In the genomic region with DNA sequence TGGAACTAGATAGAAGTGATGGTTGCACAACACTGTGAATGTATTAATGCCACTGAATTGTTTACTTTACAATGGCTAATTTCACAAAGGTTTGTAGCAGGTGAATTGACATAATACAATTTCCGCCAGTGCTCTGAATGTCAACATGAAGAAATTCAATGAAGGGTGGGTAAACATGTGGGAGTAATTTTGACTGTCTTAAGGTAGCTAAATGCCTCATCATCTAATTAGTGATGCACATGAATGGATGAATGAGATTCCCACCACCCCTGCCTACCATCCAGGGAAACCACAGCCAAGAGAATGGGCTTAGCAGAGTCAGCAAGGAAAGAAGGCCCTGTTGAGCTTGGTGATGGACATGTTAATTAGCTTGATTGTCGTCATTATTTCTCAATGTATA, we compare ENCODE assay signal across 22 cellular contexts.
DNase-seq lines count a peak whose midpoint lies in the region; ATAC-seq, FAIRE-seq and TF ChIP-seq lines count a peak whose summit lies in the region.
"Had no signal": no experiment of that assay in that cellular context is flagged by ENCODE, and none has a peak within 500 bp of the region (broad histone marks: within the 10 kb centered on the region; RNA-seq: fewer than 3 reads in every experiment).

No MANE protein-coding gene starts in this region.

- H3K27ac ChIP-seq in A549 (peak overlapping the region; percentile 87 to 88), RWPE2 (ENCODE audit: poor library complexity, severe bottlenecking) (peak overlapping the region; percentile 73), foreskin keratinocyte (no peak overlapping the region), brain microvascular endothelial cell (no peak overlapping the region)
- H3K27ac ChIP-seq: BLaER1 treated with 17β-estradiol and CSF1 and Interleukin-3, amounts not matched to agents 10 nM and 100 nM; coronary artery had no signal

- H3K4me1 ChIP-seq in A549 (peaks cover 73% of the 10 kb centered on the region), RWPE2 (ENCODE audit: insufficient read depth, poor library complexity, severe bottlenecking) (peaks cover 18% of the 10 kb centered on the region), foreskin keratinocyte (no peaks in the 10 kb centered on the region)

- CTCF ChIA-PET in A549 (lab: Yijun Ruan, JAX), result no interaction called here

- H3K36me3 ChIP-seq in RWPE2 (ENCODE audit: low read depth) (no peaks in the 10 kb centered on the region), brain microvascular endothelial cell (replicated peaks) (no peaks in the 10 kb centered on the region)
- H3K36me3 ChIP-seq: BLaER1 treated with 17β-estradiol and CSF1 and Interleukin-3, amounts not matched to agents 10 nM and 100 nM had no signal

- TF ChIP-seq CTCF in A549 (IDR thresholded peaks at IDR 0.05) (no peak), RWPE2 (IDR thresholded peaks at IDR 0.05; ENCODE audit: poor library complexity, severe bottlenecking) (no peak), foreskin keratinocyte (conservative IDR thresholded peaks at IDR 0.05) (no peak), brain microvascular endothelial cell (IDR thresholded peaks at IDR 0.05; ENCODE audit: low read depth, low read length, missing control alignments) (no peak)

- 93% methylated on average over 2 of the region's 2 CpGs for WGBS in A549 (ENCODE audit: missing lambda C conversion rate)

- H3K4me3 ChIP-seq in A549 (no peak overlapping the region), RWPE2 (ENCODE audit: severe bottlenecking) (no peak overlapping the region), brain microvascular endothelial cell (ENCODE audit: low read depth, low read length) (no peak overlapping the region)
- H3K4me3 ChIP-seq: BLaER1 treated with 17β-estradiol and CSF1 and Interleukin-3, amounts not matched to agents 10 nM and 100 nM; coronary artery; lung; skin epidermis had no signal

- POLR2A ChIA-PET in A549 (lab: Yijun Ruan, JAX), result no interaction called here

- H3K27me3 ChIP-seq in RWPE2 (ENCODE audit: insufficient read depth, poor library complexity, severe bottlenecking) (no peaks in the 10 kb centered on the region), foreskin keratinocyte (no peaks in the 10 kb centered on the region), brain microvascular endothelial cell (replicated peaks) (no peaks in the 10 kb centered on the region)
- H3K27me3 ChIP-seq: BLaER1 treated with 17β-estradiol and CSF1 and Interleukin-3, amounts not matched to agents 10 nM and 100 nM had no signal

- in situ Hi-C loops in brain microvascular endothelial cell (cut with HindIII; ENCODE audit: low pct_ligation_motif_present, low sequenced_read_pairs), result no loop called here

- no peak for FAIRE-seq in A549 (lab: Jason Lieb, UNC)
- FAIRE-seq: H54, kidney had no signal

- TF ChIP-seq RAD21 in A549 (conservative IDR thresholded peaks at IDR 0.05 in 1 of 2, IDR thresholded peaks at IDR 0.05 in 1 of 2), result no peak

- no peaks in the 10 kb centered on the region for H3K9me3 ChIP-seq in A549
- no peaks in the 10 kb centered on the region for H3K9me3 ChIP-seq in RWPE2 (ENCODE audit: severe bottlenecking)
- H3K9me3 ChIP-seq: BLaER1 treated with 17β-estradiol and CSF1 and Interleukin-3, amounts not matched to agents 10 nM and 100 nM had no signal

- H3K4me2 ChIP-seq in A549, result peak overlapping the region; percentile 63; the same call in 2 of the 3 replicates
- H3K4me2 ChIP-seq: BLaER1 treated with 17β-estradiol and CSF1 and Interleukin-3, amounts not matched to agents 10 nM and 100 nM had no signal

- no peak for TF ChIP-seq EP300 in A549 (IDR thresholded peaks at IDR 0.05)

- ATAC-seq in A549 (no peak), RWPE2 (ENCODE audit: low read depth) (no peak), HG03457 (IDR thresholded peaks at IDR 0.05; ENCODE audit: unreplicated experiment) (no peak), foreskin keratinocyte (no peak)
- ATAC-seq: activated T-cell treated with anti-CD3 and anti-CD28 coated beads, Interleukin-2, amount 50 U/mL, for 4 hours; stimulated activated memory B cell treated with anti-CD40 and anti-IgM and Interleukin-4, amounts not matched to agents 10 μg/mL and 1 μg/mL and 100 μg/mL, for 72 hours had no signal

- DNase-seq in A549 (ENCODE audit: low read depth in 1 of 2, low spot score in 1 of 2) (no peak), DMS79 treated with DMSO at 0.1 percent for 48 hours (lab: John Stamatoyannopoulos, UW) (peak; percentile 86), NCI-H2081 (lab: John Stamatoyannopoulos, UW) (peak; percentile 49 to 85), RWPE2 (ENCODE audit: low spot score) (no peak), foreskin keratinocyte (no peak), brain microvascular endothelial cell (no peak)
- no peak for DNase-seq in stimulated activated CD4-positive, alpha-beta T cell treated with anti-CD3 and anti-CD28 coated beads, Interleukin-1b, Interleukin-23, amount 100 ng/mL, for 48 hours
- DNase-seq: activated CD4-positive, CD25-positive, alpha-beta regulatory T cell treated with anti-CD3 and anti-CD28 coated beads, Interleukin-2, amount 50 U/mL, for 72 hours; activated naive CD4-positive, alpha-beta T cell treated with Interleukin-2 at 50 U/mL for 16 hours; activated T-cell treated with anti-CD3 and anti-CD28 coated beads, Interleukin-2, amount 50 U/mL, for 4 hours; Calu3; KBM-7; kidney; NCI-H526 treated with DMSO at 0.1 percent for 48 hours; stimulated activated CD4-positive, alpha-beta T cell treated with anti-CD3 and anti-CD28 coated beads, Interleukin-2, amount 100 ng/mL, for 24 hours had no signal

- TF ChIP-seq POLR2A in A549 (IDR thresholded peaks at IDR 0.05; ENCODE audit: low read length), result no peak

TF ChIP-seq in A549, 52 proteins besides CTCF, POLR2A, EP300 and RAD21:
- TF ChIP-seq ZC3H11A (IDR thresholded peaks at IDR 0.05), result no peak

Comparison
In these comparisons a context has a peak if more than half of its experiments do, and no peak if none do; other contexts are left out.
1. DNase-seq: peak in DMS79 treated with DMSO at 0.1 percent for 48 hours (single experiment) and NCI-H2081 (2 of 2); none in A549 (0 of 2), RWPE2 (single experiment), stimulated activated CD4-positive, alpha-beta T cell treated with anti-CD3 and anti-CD28 coated beads, Interleukin-1b, Interleukin-23, amount 100 ng/mL, for 48 hours (single experiment), foreskin keratinocyte (0 of 2) and brain microvascular endothelial cell (single experiment).
2. H3K27ac ChIP-seq: peak in A549 (2 of 2) and RWPE2 (single experiment); none in foreskin keratinocyte (single experiment) and brain microvascular endothelial cell (single experiment).